Comparison of ENCODE assay signal across 15 cellular contexts in genomic region chr10:123835575-123835974, GRCh38. TPM values are rescaled to one million over a fixed set of nuclear protein-coding genes. Genes with fewer than 3 reads are reported as not detected.
DNase-seq lines count a peak whose midpoint lies in the region; ATAC-seq and TF ChIP-seq lines count a peak whose summit lies in the region.
"Had no signal": no experiment of that assay in that cellular context is flagged by ENCODE, and none has a peak within 500 bp of the region (broad histone marks: within the 10 kb centered on the region; RNA-seq: fewer than 3 reads in every experiment).

No MANE protein-coding gene starts in this region.

- H3K27me3 ChIP-seq in lung (ENCODE audit: control insufficient read depth, insufficient read depth) (no peaks in the 10 kb centered on the region), thyroid gland (no peaks in the 10 kb centered on the region)
- H3K27me3 ChIP-seq: colonic mucosa, gastrocnemius medialis, uterus had no signal

- H3K4me1 ChIP-seq in lung (ENCODE audit: control insufficient read depth in 2 of 2, insufficient read depth in 2 of 2, low read length in 2 of 2) (no peaks in the 10 kb centered on the region), thyroid gland (peaks cover 0 to 5% of the 10 kb centered on the region in 2 donors)
- H3K4me1 ChIP-seq: colonic mucosa, gastrocnemius medialis, uterus had no signal

- no peaks in the 10 kb centered on the region for H3K36me3 Mint-ChIP-seq in activated T-helper 2 cell treated with anti-CD3 and anti-CD28 coated beads, Interferon-gamma antibody, Interleukin-2, Interleukin-4, amounts not matched to agents 10 μg/mL and 5 μg/mL and 100 μg/mL, durations not matched to agents 14 hours and 24 hours and 36 hours (ENCODE audit: low read depth)
- H3K36me3 Mint-ChIP-seq: activated naive CD8-positive, alpha-beta T cell had no signal

- no peaks in the 10 kb centered on the region for H3K9me3 Mint-ChIP-seq in activated T-helper 2 cell treated with anti-CD3 and anti-CD28 coated beads, Interferon-gamma antibody, Interleukin-2, Interleukin-4, amounts not matched to agents 10 μg/mL and 5 μg/mL and 100 μg/mL, durations not matched to agents 14 hours and 24 hours and 36 hours

- no peak for TF ChIP-seq CTCF in lung (IDR thresholded peaks at IDR 0.05; ENCODE audit: control extremely low read depth, extremely low read depth)
- TF ChIP-seq CTCF in thyroid gland (IDR thresholded peaks at IDR 0.05), result no peak

- no peak overlapping the region for H3K4me3 ChIP-seq in lung
- H3K4me3 ChIP-seq in thyroid gland (replicated peaks in 1 of 3), result no peak overlapping the region
- H3K4me3 ChIP-seq: colonic mucosa, gastrocnemius medialis, uterus had no signal

- ATAC-seq in GM18520 (IDR thresholded peaks at IDR 0.05; ENCODE audit: unreplicated experiment) (peak; percentile 89), GM21528 (IDR thresholded peaks at IDR 0.05; ENCODE audit: low FRiP score, unreplicated experiment) (peak; percentile 93), HG03095 (IDR thresholded peaks at IDR 0.05; ENCODE audit: unreplicated experiment) (peak; percentile 90), lung (ENCODE audit: insufficient read depth, low FRiP score) (no peak)
- ATAC-seq: gastrocnemius medialis had no signal

- TF ChIP-seq POLR2A in thyroid gland (IDR thresholded peaks at IDR 0.05), result no peak

- H3K27ac ChIP-seq in lung (ENCODE audit: low read depth in 1 of 2, low read length in 1 of 2), result no peak overlapping the region
- H3K27ac ChIP-seq in thyroid gland, result no peak overlapping the region
- H3K27ac ChIP-seq: C4-2B, colonic mucosa, gastrocnemius medialis, uterus had no signal

- DNase-seq in lung (ENCODE audit: low spot score), result peak; percentile 9
- no peak for DNase-seq in thyroid gland
- DNase-seq in DMS114 treated with DMSO at 0.1 percent for 48 hours (lab: John Stamatoyannopoulos, UW; ENCODE audit: unreplicated experiment), result no peak
- no peak for DNase-seq in HT-29 (ENCODE audit: low spot score)
- no peak for DNase-seq in activated T-helper 2 cell treated with anti-CD3 and anti-CD28 coated beads, Interferon-gamma antibody, Interleukin-2, Interleukin-4, amounts not matched to agents 10 μg/mL and 5 μg/mL and 100 μg/mL, durations not matched to agents 14 hours and 24 hours and 36 hours (ENCODE audit: low spot score)
- DNase-seq: activated CD4-positive, alpha-beta T cell treated with anti-CD3 and anti-CD28 coated beads for 48 hours; colonic mucosa; gastrocnemius medialis; SK-N-SH; uterus had no signal

- H3K4me3 Mint-ChIP-seq in activated T-helper 2 cell treated with anti-CD3 and anti-CD28 coated beads, Interferon-gamma antibody, Interleukin-2, Interleukin-4, amounts not matched to agents 10 μg/mL and 5 μg/mL and 100 μg/mL, durations not matched to agents 14 hours and 24 hours and 36 hours (ENCODE audit: low read depth), result no peak overlapping the region
- H3K4me3 Mint-ChIP-seq: activated naive CD8-positive, alpha-beta T cell had no signal

- no peaks in the 10 kb centered on the region for H3K4me1 Mint-ChIP-seq in activated T-helper 2 cell treated with anti-CD3 and anti-CD28 coated beads, Interferon-gamma antibody, Interleukin-2, Interleukin-4, amounts not matched to agents 10 μg/mL and 5 μg/mL and 100 μg/mL, durations not matched to agents 14 hours and 24 hours and 36 hours (ENCODE audit: low read depth)

- 43 to 68% methylated on average over 5 of the region's 5 CpGs for WGBS in lung, 2 donors
- WGBS in thyroid gland, 2 donors, result 39 to 40% methylated on average over 5 of the region's 5 CpGs

- H3K27me3 Mint-ChIP-seq in activated T-helper 2 cell treated with anti-CD3 and anti-CD28 coated beads, Interferon-gamma antibody, Interleukin-2, Interleukin-4, amounts not matched to agents 10 μg/mL and 5 μg/mL and 100 μg/mL, durations not matched to agents 14 hours and 24 hours and 36 hours (ENCODE audit: low read depth), result peaks cover 3% of the 10 kb centered on the region

- no peak overlapping the region for H3K27ac Mint-ChIP-seq in activated T-helper 2 cell treated with anti-CD3 and anti-CD28 coated beads, Interferon-gamma antibody, Interleukin-2, Interleukin-4, amounts not matched to agents 10 μg/mL and 5 μg/mL and 100 μg/mL, durations not matched to agents 14 hours and 24 hours and 36 hours
- H3K27ac Mint-ChIP-seq: activated naive CD8-positive, alpha-beta T cell had no signal

- H3K36me3 ChIP-seq in lung (ENCODE audit: control insufficient read depth in 2 of 2, insufficient read depth in 2 of 2, low read length in 2 of 2) (no peaks in the 10 kb centered on the region), thyroid gland (no peaks in the 10 kb centered on the region)
- H3K36me3 ChIP-seq: colonic mucosa, gastrocnemius medialis, uterus had no signal

- peaks cover 0 to 3% of the 10 kb centered on the region in 2 donors for H3K9me3 ChIP-seq in lung (ENCODE audit: control insufficient read depth in 2 of 2, insufficient read depth in 1 of 2, low read length in 1 of 2)
- no peaks in the 10 kb centered on the region for H3K9me3 ChIP-seq in thyroid gland
- H3K9me3 ChIP-seq: colonic mucosa, gastrocnemius medialis, SK-N-SH, uterus had no signal

- intact Hi-C loops in thyroid gland (cut with DNase I), result no loop called here
- intact Hi-C loops in activated T-helper 2 cell treated with anti-CD3 and anti-CD28 coated beads, Interferon-gamma antibody, Interleukin-2, Interleukin-4, amounts not matched to agents 10 μg/mL and 5 μg/mL and 100 μg/mL, durations not matched to agents 14 hours and 24 hours and 36 hours (cut with micrococcal nuclease), result no loop called here

RNA-seq across cellular contexts. Expression of gene CPXM2, which starts 56.0 kb away (rescaled TPM):
- total RNA-seq in lung, result 1 to 10 TPM; 2.3 to 5.0 TPM
- polyA plus RNA-seq in lung, result 1 to 10 TPM in 1 of 2 donors, under 1 TPM in 1; 0.66 to 1.9 TPM
- total RNA-seq in thyroid gland, result 10 to 100 TPM in 1 of 4 donors, 1 to 10 TPM in 3; 6.3 to 11.6 (median 8.5) TPM
- not detected in 2 replicates for total RNA-seq in HT-29 (2014; rRNA removed; shearing (Covaris generic))
- total RNA-seq in activated T-helper 2 cell treated with anti-CD3 and anti-CD28 coated beads, Interferon-gamma antibody, Interleukin-2, Interleukin-4, amounts not matched to agents 10 μg/mL and 5 μg/mL and 100 μg/mL, durations not matched to agents 14 hours and 24 hours and 36 hours, result not detected in 2 replicates
- polyA plus RNA-seq: SK-N-SH had no signal
